Comparison of ENCODE assay signal across 20 cellular contexts in genomic region chr7:79862447-79862846, GRCh38.
"Had no signal": no experiment of that assay in that cellular context is flagged by ENCODE, and none has a peak within 500 bp of the region (broad histone marks: within the 10 kb centered on the region; RNA-seq: fewer than 3 reads in every experiment).

No MANE protein-coding gene starts in this region.

- H3K4me2 ChIP-seq: SK-N-SH had no signal

- ATAC-seq: Panc1, PC-3 had no signal

- DNase-seq: Kasumi-1, KG1, MM.1S, NCI-H1092 treated with DMSO at 0.1 percent for 48 hours, NCI-H1436, NCI-H187, NCI-H2029, NCI-H2081 treated with DMSO at 0.1 percent for 48 hours, NCI-H2171, NCI-H226, NCI-H446, NCI-H510A, NCI-H524 treated with DMSO at 0.1 percent for 48 hours, NCI-H774, PC-3, SHP77, SK-N-SH, SW 1271 had no signal

- H3K27ac ChIP-seq: RWPE1 had no signal

- H3K9me3 ChIP-seq: SK-N-SH had no signal

- H3K9ac ChIP-seq: SK-N-SH had no signal
